ENCODE assay signal across 8 cellular contexts in the genomic region with DNA sequence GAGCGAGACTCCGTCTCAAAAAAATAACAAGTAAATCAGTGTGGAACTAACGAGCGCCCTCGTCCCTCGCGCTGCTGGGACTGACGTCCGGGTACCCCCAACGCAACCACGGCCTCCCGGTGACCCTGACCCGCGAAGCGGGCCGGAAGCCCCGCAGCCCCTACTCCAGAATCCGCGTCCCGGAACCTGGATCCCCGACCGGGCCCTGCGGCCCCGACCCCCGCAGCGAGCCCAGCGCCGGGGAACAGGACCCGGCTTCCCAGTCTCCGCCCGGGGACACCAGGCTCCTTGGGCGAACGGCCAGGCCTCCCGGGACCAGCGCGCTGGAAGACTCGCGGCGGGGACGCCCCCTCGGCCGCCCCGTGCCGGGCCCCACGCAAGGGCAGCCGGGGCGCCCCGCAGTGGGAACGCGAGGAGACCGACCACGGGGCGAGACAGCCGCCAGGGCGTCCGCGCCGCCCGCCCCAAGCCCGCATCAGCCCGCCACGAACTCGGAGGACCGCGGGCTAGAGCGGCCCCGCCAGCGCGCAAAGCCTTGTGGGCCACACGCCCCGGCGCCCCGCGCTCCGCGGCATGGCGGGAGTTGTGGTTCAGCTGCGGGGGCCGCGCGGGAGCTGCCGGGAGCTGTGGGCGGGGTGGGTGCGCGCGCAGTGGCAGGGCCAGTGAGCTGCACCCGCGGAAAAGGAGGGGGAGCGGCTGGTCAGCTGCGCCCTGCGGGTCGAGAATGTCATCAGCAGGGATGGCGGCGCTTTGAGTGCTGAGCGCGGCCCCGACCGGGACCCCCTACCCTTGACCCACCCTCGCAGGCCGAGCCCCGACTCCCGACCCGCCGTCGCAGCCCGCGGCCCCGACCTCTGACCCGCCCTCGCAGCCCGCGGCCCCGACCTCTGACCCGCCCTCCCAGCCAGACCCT. TPM values are rescaled to one million over a fixed set of nuclear protein-coding genes. Genes with fewer than 3 reads are reported as not detected.
DNase-seq lines count a peak whose midpoint lies in the region; ATAC-seq, FAIRE-seq and TF ChIP-seq lines count a peak whose summit lies in the region.

No MANE protein-coding gene starts in this region.

- H3K27ac ChIP-seq in esophagus squamous epithelium: peak overlapping the region; percentile 84 to 93 (median 92)

- no peaks in the 10 kb centered on the region for H3K9me3 ChIP-seq in esophagus squamous epithelium

- H3K4me3 Mint-ChIP-seq in naive B cell: peak overlapping the region; percentile 79 to 91 (median 86)

- TF ChIP-seq CTCF in D721Med (IDR thresholded peaks at IDR 0.05; ENCODE audit: insufficient read depth, missing control alignments) (no peak), esophagus squamous epithelium (IDR thresholded peaks at IDR 0.05) (peak in 3 of 6 experiments; percentile 19 to 62 (median 22))

- peak; percentile 78 for ATAC-seq in GM21576 (IDR thresholded peaks at IDR 0.05; ENCODE audit: unreplicated experiment)
- peak; percentile 95 to 96 for ATAC-seq in naive B cell (ENCODE audit: low read depth in 2 of 2)

- H3K27me3 ChIP-seq in esophagus squamous epithelium: peaks cover 0 to 34% (median 0%) of the 10 kb centered on the region in 4 donors

- peak overlapping the region in 4 of 6 donors; percentile 51 to 91 (median 72) for H3K27ac Mint-ChIP-seq in naive B cell

- H3K36me3 Mint-ChIP-seq in naive B cell: no peaks in the 10 kb centered on the region

- intact Hi-C loops in esophagus squamous epithelium (cut with DNase I): no loop called here

- WGBS in esophagus squamous epithelium, 2 donors: 0% methylated on average over 1 of the region's 114 CpGs; no CpG with 5 or more reads in 1 of the 2 donors

- peak overlapping the region; percentile 72 to 81 (median 72) for H3K4me3 ChIP-seq in esophagus squamous epithelium

- no peaks in the 10 kb centered on the region for H3K36me3 ChIP-seq in esophagus squamous epithelium

- H3K9me3 Mint-ChIP-seq in naive B cell: no peaks in the 10 kb centered on the region

- H3K4me1 ChIP-seq in esophagus squamous epithelium: peaks cover 6 to 33% (median 8%) of the 10 kb centered on the region in 3 donors

- DNase-seq in D721Med (ENCODE audit: insufficient read length, low spot score) (peak; percentile 98), KG1 (lab: John Stamatoyannopoulos, UW) (peak; percentile 87), esophagus squamous epithelium (lab: John Stamatoyannopoulos, UW) (peak; percentile 74), naive B cell (peak; percentile 92)
- peak; percentile 92 to 94 for DNase-seq in activated T-cell treated with anti-CD3 and anti-CD28 coated beads, Interleukin-2, amount 50 U/mL, for 48 hours
- peak; percentile 82 to 88 for DNase-seq in stimulated activated CD8-positive, alpha-beta memory T cell treated with anti-CD3 and anti-CD28 coated beads, Interleukin-7, amount 100 ng/mL, for 48 hours (ENCODE audit: extremely low read depth in 1 of 2, low read depth in 1 of 2)

- peaks cover 4 to 18% (median 6%) of the 10 kb centered on the region in 3 donors for H3K4me1 Mint-ChIP-seq in naive B cell

- FAIRE-seq in D721Med (lab: Jason Lieb, UNC): no peak

- H3K27me3 Mint-ChIP-seq in naive B cell: peaks cover 4 to 27% (median 17%) of the 10 kb centered on the region in 3 donors

- TF ChIP-seq POLR2A in esophagus squamous epithelium (IDR thresholded peaks at IDR 0.05): peak in 3 of 4 donors; percentile 82 to 89 (median 86)

TF ChIP-seq in PFSK-1, 5 proteins besides CTCF, POLR2A, EP300 and RAD21:
- TF ChIP-seq SIN3A (IDR thresholded peaks at IDR 0.05; ENCODE audit: borderline replicate concordance, insufficient read depth, low read length) (no peak), FOXP2 (optimal IDR thresholded peaks at IDR 0.05; ENCODE audit: borderline replicate concordance, extremely low read depth, extremely low read length, insufficient read depth) (peak; percentile 93), POLR2AphosphoS5 (IDR thresholded peaks at IDR 0.05; ENCODE audit: low read depth, low read length) (peak; percentile 70), TAF1 (IDR thresholded peaks at IDR 0.05; ENCODE audit: borderline replicate concordance, insufficient read depth, low read length) (peak; percentile 77; the same call in 1 of the 2 replicates)
- TF ChIP-seq, protein P1, sequence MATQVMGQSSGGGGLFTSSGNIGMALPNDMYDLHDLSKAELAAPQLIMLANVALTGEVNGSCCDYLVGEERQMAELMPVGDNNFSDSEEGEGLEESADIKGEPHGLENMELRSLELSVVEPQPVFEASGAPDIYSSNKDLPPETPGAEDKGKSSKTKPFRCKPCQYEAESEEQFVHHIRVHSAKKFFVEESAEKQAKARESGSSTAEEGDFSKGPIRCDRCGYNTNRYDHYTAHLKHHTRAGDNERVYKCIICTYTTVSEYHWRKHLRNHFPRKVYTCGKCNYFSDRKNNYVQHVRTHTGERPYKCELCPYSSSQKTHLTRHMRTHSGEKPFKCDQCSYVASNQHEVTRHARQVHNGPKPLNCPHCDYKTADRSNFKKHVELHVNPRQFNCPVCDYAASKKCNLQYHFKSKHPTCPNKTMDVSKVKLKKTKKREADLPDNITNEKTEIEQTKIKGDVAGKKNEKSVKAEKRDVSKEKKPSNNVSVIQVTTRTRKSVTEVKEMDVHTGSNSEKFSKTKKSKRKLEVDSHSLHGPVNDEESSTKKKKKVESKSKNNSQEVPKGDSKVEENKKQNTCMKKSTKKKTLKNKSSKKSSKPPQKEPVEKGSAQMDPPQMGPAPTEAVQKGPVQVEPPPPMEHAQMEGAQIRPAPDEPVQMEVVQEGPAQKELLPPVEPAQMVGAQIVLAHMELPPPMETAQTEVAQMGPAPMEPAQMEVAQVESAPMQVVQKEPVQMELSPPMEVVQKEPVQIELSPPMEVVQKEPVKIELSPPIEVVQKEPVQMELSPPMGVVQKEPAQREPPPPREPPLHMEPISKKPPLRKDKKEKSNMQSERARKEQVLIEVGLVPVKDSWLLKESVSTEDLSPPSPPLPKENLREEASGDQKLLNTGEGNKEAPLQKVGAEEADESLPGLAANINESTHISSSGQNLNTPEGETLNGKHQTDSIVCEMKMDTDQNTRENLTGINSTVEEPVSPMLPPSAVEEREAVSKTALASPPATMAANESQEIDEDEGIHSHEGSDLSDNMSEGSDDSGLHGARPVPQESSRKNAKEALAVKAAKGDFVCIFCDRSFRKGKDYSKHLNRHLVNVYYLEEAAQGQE (IDR thresholded peaks at IDR 0.05; ENCODE audit: insufficient read depth in 1 of 2, low read depth in 2 of 2, low read length in 2 of 2): no peak

RNA-seq across cellular contexts. Expression of gene MADCAM1, which starts 7.5 kb away (rescaled TPM):
- polyA plus RNA-seq in PFSK-1 (2012; ENCODE audit: insufficient read length, low read depth): 1.4 TPM
- under 1 TPM in 2 of 4 donors, not detected in 2; 0.19 to 0.40 TPM for total RNA-seq in esophagus squamous epithelium
- under 1 TPM in 4 of 6 donors, not detected in 2; 0.24 to 0.34 (median 0.30) TPM for polyA plus RNA-seq in naive B cell (ENCODE audit: low read depth in 6 of 6)

RNA-seq across cellular contexts. Expression of gene TPGS1, which starts 18.5 kb away (rescaled TPM):
- polyA plus RNA-seq in PFSK-1 (2012; ENCODE audit: insufficient read length, low read depth): 45.6 TPM
- 10 to 100 TPM; 29.3 to 46.7 (median 35.6) TPM for total RNA-seq in esophagus squamous epithelium
- 10 to 100 TPM; 14.6 to 30.0 (median 18.7) TPM for polyA plus RNA-seq in naive B cell (ENCODE audit: low read depth in 6 of 6)

RNA-seq across cellular contexts. Expression of gene SHC2, which starts 27.9 kb away (rescaled TPM):
- polyA plus RNA-seq in PFSK-1 (2012; ENCODE audit: insufficient read length, low read depth): 59.4 TPM
- 10 to 100 TPM in 1 of 4 donors, 1 to 10 TPM in 3; 1.1 to 10.2 (median 4.7) TPM for total RNA-seq in esophagus squamous epithelium
- under 1 TPM in 1 of 6 donors, not detected in 5; 0.20 TPM for polyA plus RNA-seq in naive B cell (ENCODE audit: low read depth in 6 of 6)

RNA-seq across cellular contexts. Expression of gene CDC34, which starts 42.8 kb away (rescaled TPM):
- 241 TPM for polyA plus RNA-seq in PFSK-1 (2012; ENCODE audit: insufficient read length, low read depth)
- total RNA-seq in esophagus squamous epithelium: 10 to 100 TPM; 33.5 to 53.5 (median 34.5) TPM
- polyA plus RNA-seq in naive B cell (ENCODE audit: low read depth in 6 of 6): 10 to 100 TPM; 17.7 to 30.6 (median 19.4) TPM

RNA-seq across cellular contexts. Expression of gene GZMM, which starts 55.1 kb away (rescaled TPM):
- 0.40 TPM for polyA plus RNA-seq in PFSK-1 (2012; ENCODE audit: insufficient read length, low read depth)
- total RNA-seq in esophagus squamous epithelium: under 1 TPM in 3 of 4 donors, not detected in 1; 0.48 to 0.95 (median 0.57) TPM
- polyA plus RNA-seq in naive B cell (ENCODE audit: low read depth in 6 of 6): 1 to 10 TPM in 2 of 6 donors, under 1 TPM in 2, not detected in 2; 0.40 to 1.5 (median 1.0) TPM

Comparison
In these comparisons a context has a peak if more than half of its experiments do, and no peak if none do; other contexts are left out.
1. Peak in every context shown above with its lines: DNase-seq, ATAC-seq, H3K4me3 ChIP-seq and H3K27ac ChIP-seq.